Comparison of ENCODE assay signal across 8 cellular contexts in the genomic region with DNA sequence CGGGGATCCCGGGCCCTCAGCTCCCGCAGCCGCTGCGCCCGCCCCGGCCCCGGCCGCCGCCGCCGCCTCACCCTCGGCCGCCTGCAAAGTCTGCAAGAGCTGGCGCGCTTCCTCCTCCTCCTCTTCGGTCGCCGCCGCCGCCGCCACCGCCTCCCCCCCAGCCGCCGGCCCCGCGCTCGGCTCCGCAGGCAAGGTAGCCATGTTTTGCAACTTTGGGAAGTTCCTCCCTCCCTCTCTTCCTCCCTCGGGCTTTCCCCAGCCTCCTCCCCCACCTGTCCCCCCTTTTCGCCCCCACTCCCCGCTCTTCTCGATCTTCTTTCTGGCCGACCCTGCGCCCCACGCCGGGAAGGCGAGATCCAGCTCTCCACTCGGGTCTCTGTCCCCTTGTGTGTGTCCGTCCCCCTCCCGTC. TPM values are rescaled to one million over a fixed set of nuclear protein-coding genes. Genes with fewer than 3 reads are reported as not detected.
DNase-seq lines count a peak whose midpoint lies in the region; ATAC-seq lines count a peak whose summit lies in the region.

No MANE protein-coding gene starts in this region.

- peaks cover 6% of the 10 kb centered on the region for H3K4me1 Mint-ChIP-seq in activated naive CD8-positive, alpha-beta T cell (ENCODE audit: low read depth)

- H3K27ac Mint-ChIP-seq in activated naive CD8-positive, alpha-beta T cell = no peak overlapping the region

- DNase-seq in GDM1 (lab: John Stamatoyannopoulos, UW) (peak; percentile 25), MV-4-11 (lab: John Stamatoyannopoulos, UW) (peak; percentile 27), left ventricle myocardium superior (peak; percentile 73), NCI-H446 treated with DMSO at 0.1 percent for 48 hours (lab: John Stamatoyannopoulos, UW) (no peak), NCI-H2227 (lab: John Stamatoyannopoulos, UW; ENCODE audit: unreplicated experiment) (no peak)

- H3K9me3 Mint-ChIP-seq in activated naive CD8-positive, alpha-beta T cell (ENCODE audit: low read depth) = no peaks in the 10 kb centered on the region

- H3K4me3 Mint-ChIP-seq in activated naive CD8-positive, alpha-beta T cell = peak overlapping the region; percentile 83

- peak overlapping the region; percentile 57 to 97 (median 89) for H3K27ac ChIP-seq in skin epidermis

- no peaks in the 10 kb centered on the region for H3K36me3 Mint-ChIP-seq in activated naive CD8-positive, alpha-beta T cell

- intact Hi-C loops in left ventricle myocardium superior (cut with micrococcal nuclease) = no loop called here

- ATAC-seq in left ventricle myocardium superior (no peak), GM19035 (IDR thresholded peaks at IDR 0.05; ENCODE audit: unreplicated experiment) (no peak)

- H3K27me3 Mint-ChIP-seq in activated naive CD8-positive, alpha-beta T cell = peaks cover 2% of the 10 kb centered on the region

- peak overlapping the region; percentile 49 to 79 (median 74) for H3K4me3 ChIP-seq in skin epidermis

RNA-seq across cellular contexts. Expression of gene SIX5, which starts 0.4 kb away (rescaled TPM):
- 26.1 TPM for total RNA-seq in left ventricle myocardium superior

RNA-seq across cellular contexts. Expression of gene DMPK, which starts 13.6 kb away (rescaled TPM):
- 275 TPM for total RNA-seq in left ventricle myocardium superior

RNA-seq across cellular contexts. Expression of gene DMWD, which starts 24.0 kb away (rescaled TPM):
- 64.6 TPM for total RNA-seq in left ventricle myocardium superior

RNA-seq across cellular contexts. Expression of gene MEIOSIN, which starts 35.4 kb away (rescaled TPM):
- not detected for total RNA-seq in left ventricle myocardium superior

RNA-seq across cellular contexts. Expression of gene FBXO46, which starts 38.0 kb away (rescaled TPM):
- total RNA-seq in left ventricle myocardium superior = 15.4 TPM

Comparison
In these comparisons a context has a peak if more than half of its experiments do, and no peak if none do; other contexts are left out.
1. DNase-seq: peak in GDM1 (single experiment), MV-4-11 (single experiment) and left ventricle myocardium superior (single experiment); none in NCI-H446 treated with DMSO at 0.1 percent for 48 hours (single experiment) and NCI-H2227 (single experiment).